ENCODE assay signal across 2 cellular contexts in the genomic region with DNA sequence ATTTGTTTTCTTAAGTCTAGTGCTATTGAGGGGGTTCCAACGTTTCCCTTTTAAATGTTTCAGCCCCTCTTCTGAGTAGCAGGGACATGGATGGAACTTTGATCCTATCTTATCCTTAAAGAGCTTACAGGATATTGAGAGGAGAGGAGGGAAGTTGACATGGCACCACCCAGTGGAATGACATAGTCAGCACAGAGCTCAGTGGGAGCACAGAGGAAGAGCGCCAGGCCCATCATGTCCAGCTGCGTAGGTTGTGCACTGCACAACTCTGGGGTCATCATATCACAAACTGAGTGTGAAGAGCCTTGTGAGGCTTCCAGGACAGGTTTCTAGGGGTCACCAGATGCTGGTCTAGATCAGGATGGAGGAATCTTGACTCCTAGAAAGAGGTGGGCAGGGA.
TF ChIP-seq lines count a peak whose summit lies in the region.

No MANE protein-coding gene starts in this region.

TF ChIP-seq in GM23338, 12 proteins besides CTCF, POLR2A, EP300 and RAD21 (continued from another document):
- TF ChIP-seq ZNF462 (CRISPR knock-in tag; IDR thresholded peaks at IDR 0.05) (no peak), EZH2phosphoT487 (IDR thresholded peaks at IDR 0.05; ENCODE audit: unreplicated experiment) (no peak), REST (IDR thresholded peaks at IDR 0.05; ENCODE audit: unreplicated experiment) (no peak), STAT1 (IDR thresholded peaks at IDR 0.05; ENCODE audit: unreplicated experiment) (no peak), ZNF114 (CRISPR knock-in tag; IDR thresholded peaks at IDR 0.05) (no peak), ETS1 (IDR thresholded peaks at IDR 0.05) (no peak), JUNB (IDR thresholded peaks at IDR 0.05; ENCODE audit: unreplicated experiment) (no peak), NANOG (IDR thresholded peaks at IDR 0.05; ENCODE audit: borderline replicate concordance) (no peak), POLR2AphosphoS5 (IDR thresholded peaks at IDR 0.05; ENCODE audit: low read depth) (no peak), CREB1 (CRISPR knock-in tag; IDR thresholded peaks at IDR 0.05; ENCODE audit: low read depth) (no peak)

TF ChIP-seq in SK-N-SH, 30 proteins besides CTCF, POLR2A, EP300 and RAD21 (continued from another document):
- no peak for TF ChIP-seq MAX (IDR thresholded peaks at IDR 0.05; ENCODE audit: low read depth)
- TF ChIP-seq TCF12 (IDR thresholded peaks at IDR 0.05): no peak
- no peak for TF ChIP-seq MXI1 (IDR thresholded peaks at IDR 0.05; ENCODE audit: low read depth, low read length)
- no peak for TF ChIP-seq RFX5 (IDR thresholded peaks at IDR 0.05; ENCODE audit: low read length)
- TF ChIP-seq, protein P1, sequence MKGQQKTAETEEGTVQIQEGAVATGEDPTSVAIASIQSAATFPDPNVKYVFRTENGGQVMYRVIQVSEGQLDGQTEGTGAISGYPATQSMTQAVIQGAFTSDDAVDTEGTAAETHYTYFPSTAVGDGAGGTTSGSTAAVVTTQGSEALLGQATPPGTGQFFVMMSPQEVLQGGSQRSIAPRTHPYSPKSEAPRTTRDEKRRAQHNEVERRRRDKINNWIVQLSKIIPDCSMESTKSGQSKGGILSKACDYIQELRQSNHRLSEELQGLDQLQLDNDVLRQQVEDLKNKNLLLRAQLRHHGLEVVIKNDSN (IDR thresholded peaks at IDR 0.05; ENCODE audit: borderline replicate concordance, low read depth): no peak
- TF ChIP-seq, protein P2, sequence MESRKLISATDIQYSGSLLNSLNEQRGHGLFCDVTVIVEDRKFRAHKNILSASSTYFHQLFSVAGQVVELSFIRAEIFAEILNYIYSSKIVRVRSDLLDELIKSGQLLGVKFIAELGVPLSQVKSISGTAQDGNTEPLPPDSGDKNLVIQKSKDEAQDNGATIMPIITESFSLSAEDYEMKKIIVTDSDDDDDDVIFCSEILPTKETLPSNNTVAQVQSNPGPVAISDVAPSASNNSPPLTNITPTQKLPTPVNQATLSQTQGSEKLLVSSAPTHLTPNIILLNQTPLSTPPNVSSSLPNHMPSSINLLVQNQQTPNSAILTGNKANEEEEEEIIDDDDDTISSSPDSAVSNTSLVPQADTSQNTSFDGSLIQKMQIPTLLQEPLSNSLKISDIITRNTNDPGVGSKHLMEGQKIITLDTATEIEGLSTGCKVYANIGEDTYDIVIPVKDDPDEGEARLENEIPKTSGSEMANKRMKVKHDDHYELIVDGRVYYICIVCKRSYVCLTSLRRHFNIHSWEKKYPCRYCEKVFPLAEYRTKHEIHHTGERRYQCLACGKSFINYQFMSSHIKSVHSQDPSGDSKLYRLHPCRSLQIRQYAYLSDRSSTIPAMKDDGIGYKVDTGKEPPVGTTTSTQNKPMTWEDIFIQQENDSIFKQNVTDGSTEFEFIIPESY (IDR thresholded peaks at IDR 0.05; ENCODE audit: borderline replicate concordance, low read depth): no peak
- no peak for TF ChIP-seq FOXJ3 (CRISPR knock-in tag; IDR thresholded peaks at IDR 0.05)
- no peak for TF ChIP-seq NFIC (IDR thresholded peaks at IDR 0.05; ENCODE audit: borderline replicate concordance)
- no peak for TF ChIP-seq SMC3 (IDR thresholded peaks at IDR 0.05; ENCODE audit: low read depth, low read length)
- TF ChIP-seq TAF1 (IDR thresholded peaks at IDR 0.05; ENCODE audit: borderline replicate concordance, low read depth, low read length): no peak
- TF ChIP-seq SIN3A (IDR thresholded peaks at IDR 0.05; ENCODE audit: borderline replicate concordance, low read depth, low read length): no peak
